1 cellular context compared by ENCODE assay signal in genomic region chr10:127904931-127905622, GRCh38.
TF ChIP-seq lines count a peak whose summit lies in the region.

No MANE protein-coding gene starts in this region.

TF ChIP-seq in SK-N-SH, 30 proteins besides CTCF, POLR2A, EP300 and RAD21 (continued from another document):
- TF ChIP-seq ZBTB33 (IDR thresholded peaks at IDR 0.05; ENCODE audit: borderline replicate concordance, low read depth): no peak
- TF ChIP-seq CHD2 (IDR thresholded peaks at IDR 0.05; ENCODE audit: low read length, partially characterized antibody): no peak
- TF ChIP-seq ELF1 (IDR thresholded peaks at IDR 0.05): no peak
- TF ChIP-seq TAF1 (IDR thresholded peaks at IDR 0.05; ENCODE audit: borderline replicate concordance, low read depth, low read length): no peak
- TF ChIP-seq SMC3 (IDR thresholded peaks at IDR 0.05; ENCODE audit: low read depth, low read length): no peak
- no peak for TF ChIP-seq TCF12 (IDR thresholded peaks at IDR 0.05)
- no peak for TF ChIP-seq MAX (IDR thresholded peaks at IDR 0.05; ENCODE audit: low read depth)
- no peak for TF ChIP-seq RFX5 (IDR thresholded peaks at IDR 0.05; ENCODE audit: low read length)
